Comparison of ENCODE assay signal across 9 cellular contexts in genomic region chr4:24770111-24770584, GRCh38. TPM values are rescaled to one million over a fixed set of nuclear protein-coding genes. Genes with fewer than 3 reads are reported as not detected.
A peak's percentile ranks its signal among the peaks of the same experiment; 100 is the strongest.
DNase-seq lines count a peak whose midpoint lies in the region; ATAC-seq lines count a peak whose summit lies in the region.
"Had no signal": no experiment of that assay in that cellular context is flagged by ENCODE, and none has a peak within 500 bp of the region (broad histone marks: within the 10 kb centered on the region; RNA-seq: fewer than 3 reads in every experiment).

No MANE protein-coding gene starts in this region.

- no peak overlapping the region for H3K9ac ChIP-seq in mesendoderm (ENCODE audit: low read length)
- H3K9ac ChIP-seq: BLaER1 had no signal

- H3K36me3 ChIP-seq in mesendoderm (ENCODE audit: control insufficient read depth, insufficient read depth, low read length): no peaks in the 10 kb centered on the region
- H3K36me3 ChIP-seq: BLaER1 had no signal

- H3K79me2 ChIP-seq in mesendoderm (ENCODE audit: control insufficient read depth, insufficient read depth, low read length): no peaks in the 10 kb centered on the region

- H3K27me3 ChIP-seq in mesendoderm (ENCODE audit: insufficient read depth, low read length, poor library complexity): no peaks in the 10 kb centered on the region
- H3K27me3 ChIP-seq: BLaER1 had no signal

- no peak overlapping the region for H2BK15ac ChIP-seq in mesendoderm (replicated peaks; ENCODE audit: low read depth)

- no peak overlapping the region for H3K4ac ChIP-seq in mesendoderm (ENCODE audit: low read depth, low read length)

- no peak overlapping the region for H3K4me3 ChIP-seq in mesendoderm (ENCODE audit: low read length)
- H3K4me3 ChIP-seq: BLaER1 had no signal

- WGBS in mesendoderm (ENCODE audit: extremely low coverage, insufficient coverage, low lambda C conversion rate): no CpG with 5 or more reads among the region's 1 CpG

- no peak overlapping the region for H2AK5ac ChIP-seq in mesendoderm (ENCODE audit: low read length)

- H2BK5ac ChIP-seq in mesendoderm (ENCODE audit: low read length): no peak overlapping the region

- no peak overlapping the region for H4K8ac ChIP-seq in mesendoderm (ENCODE audit: low read depth, low read length)

- peak; percentile 1 to 10 for DNase-seq in activated CD4-positive, alpha-beta T cell treated with anti-CD3 and anti-CD28 coated beads, Interleukin-2, amount 50 U/mL, for 48 hours
- DNase-seq in activated CD4-positive, alpha-beta T cell treated with anti-CD3 and anti-CD28 coated beads, Interleukin-2, amount 50 U/mL, for 4 hours: no peak
- DNase-seq in RKO (ENCODE audit: low spot score) (peak; percentile 36), mesendoderm (peak; percentile 26), DMS 273 treated with DMSO at 0.1 percent for 48 hours (lab: John Stamatoyannopoulos, UW) (no peak), SHP77 treated with DMSO at 0.1 percent for 48 hours (lab: John Stamatoyannopoulos, UW) (no peak), NCI-H2107 treated with DMSO at 0.1 percent for 48 hours (lab: John Stamatoyannopoulos, UW; ENCODE audit: unreplicated experiment) (no peak)

- H3K56ac ChIP-seq in mesendoderm (ENCODE audit: low read length): no peak overlapping the region

- no peak overlapping the region for H3K23ac ChIP-seq in mesendoderm (ENCODE audit: low read length)

- no peaks in the 10 kb centered on the region for H3K4me1 ChIP-seq in mesendoderm (ENCODE audit: control insufficient read depth, low read depth, low read length)
- H3K4me1 ChIP-seq: BLaER1 had no signal

- no peak overlapping the region for H4K5ac ChIP-seq in mesendoderm (ENCODE audit: low read length)

- no peak overlapping the region for H3K27ac ChIP-seq in mesendoderm (ENCODE audit: low read depth, low read length)
- H3K27ac ChIP-seq: BLaER1 had no signal

- ATAC-seq in HG02943 (IDR thresholded peaks at IDR 0.05; ENCODE audit: low read depth, unreplicated experiment): peak; percentile 48

- no peak overlapping the region for H3K18ac ChIP-seq in mesendoderm (ENCODE audit: low read length)

- H3K79me1 ChIP-seq in mesendoderm (ENCODE audit: low read length): no peaks in the 10 kb centered on the region

- H2BK120ac ChIP-seq in mesendoderm (ENCODE audit: low read depth, low read length): no peak overlapping the region

- H3K4me2 ChIP-seq in mesendoderm (ENCODE audit: low read length): no peak overlapping the region
- H3K4me2 ChIP-seq: BLaER1 had no signal

RNA-seq across cellular contexts. Expression of gene SOD3, which starts 25.2 kb away (rescaled TPM):
- 0.87 TPM for polyA plus RNA-seq in mesendoderm (2013, experiment 1 of 2)
- polyA plus RNA-seq in mesendoderm (2013, experiment 2 of 2): 0.92 TPM

Comparison
In these comparisons a context has a peak if more than half of its experiments do, and no peak if none do; other contexts are left out.
1. DNase-seq: peak in activated CD4-positive, alpha-beta T cell treated with anti-CD3 and anti-CD28 coated beads, Interleukin-2, amount 50 U/mL, for 48 hours (2 of 2), RKO (single experiment) and mesendoderm (single experiment); none in activated CD4-positive, alpha-beta T cell treated with anti-CD3 and anti-CD28 coated beads, Interleukin-2, amount 50 U/mL, for 4 hours (0 of 2), DMS 273 treated with DMSO at 0.1 percent for 48 hours (single experiment), SHP77 treated with DMSO at 0.1 percent for 48 hours (single experiment) and NCI-H2107 treated with DMSO at 0.1 percent for 48 hours (single experiment).